30 cellular contexts compared by ENCODE assay signal in the genomic region with DNA sequence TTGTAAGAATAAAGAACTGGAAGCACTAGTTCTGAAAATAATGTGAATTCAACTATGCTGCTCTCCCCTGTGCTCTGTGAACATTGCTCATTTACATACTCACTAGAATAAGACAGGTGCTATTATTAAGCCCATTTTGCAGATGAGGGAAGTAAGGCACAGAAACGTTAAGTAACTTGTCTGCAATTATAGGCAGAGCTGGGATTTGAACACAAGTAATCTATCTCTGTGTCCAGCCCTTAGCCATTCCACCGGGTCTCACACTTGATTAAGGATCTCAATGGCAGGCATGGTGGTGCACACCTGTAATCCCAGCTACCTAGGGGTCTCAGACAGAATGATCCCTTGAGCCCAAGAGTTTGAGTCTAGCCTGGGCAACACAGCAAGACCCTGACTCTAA.
"Had no signal": no experiment of that assay in that cellular context is flagged by ENCODE, and none has a peak within 500 bp of the region (broad histone marks: within the 10 kb centered on the region; RNA-seq: fewer than 3 reads in every experiment).

No MANE protein-coding gene starts in this region.

- H3K9me3 ChIP-seq: adrenal gland, body of pancreas, esophagus muscularis mucosa, gastrocnemius medialis, heart right ventricle had no signal

- H3K27me3 Mint-ChIP-seq: activated B cell treated with CpG ODN at 0.5 μM for 24 hours; activated CD4-positive, alpha-beta memory T cell treated with anti-CD3 and anti-CD28 coated beads, Interleukin-2, amount 10 ng/mL, durations not matched to agents 7 days and 5 days; activated naive CD8-positive, alpha-beta T cell; activated T-cell treated with anti-CD3 and anti-CD28 coated beads, Interleukin-2, amount 50 U/mL, for 24 hours; T-helper 17 cell had no signal

- H3K4me3 Mint-ChIP-seq: activated B cell treated with CpG ODN at 0.5 μM for 24 hours; activated CD4-positive, alpha-beta memory T cell treated with anti-CD3 and anti-CD28 coated beads, Interleukin-2, amount 10 ng/mL, durations not matched to agents 7 days and 5 days; activated naive CD8-positive, alpha-beta T cell; activated T-cell treated with anti-CD3 and anti-CD28 coated beads, Interleukin-2, amount 50 U/mL, for 24 hours; activated T-cell treated with anti-CD3 and anti-CD28 coated beads, Interleukin-2, amount 50 U/mL, for 72 hours; effector memory CD8-positive, alpha-beta T cell; T-helper 17 cell; T-helper 2 cell treated with Interferon-gamma antibody and Interleukin-4, amounts not matched to agents 5 μg/mL and 100 μg/mL, for 36 hours had no signal

- H3K4me1 ChIP-seq: foreskin keratinocyte had no signal

- H3K27me3 ChIP-seq: adrenal gland, body of pancreas, esophagus muscularis mucosa, foreskin keratinocyte, gastrocnemius medialis, heart right ventricle had no signal

- H3K27ac Mint-ChIP-seq: activated B cell treated with CpG ODN at 0.5 μM for 24 hours; activated CD4-positive, alpha-beta memory T cell treated with anti-CD3 and anti-CD28 coated beads, Interleukin-2, amount 10 ng/mL, durations not matched to agents 7 days and 5 days; activated naive CD8-positive, alpha-beta T cell; activated T-cell treated with anti-CD3 and anti-CD28 coated beads, Interleukin-2, amount 50 U/mL, for 24 hours; activated T-cell treated with anti-CD3 and anti-CD28 coated beads, Interleukin-2, amount 50 U/mL, for 72 hours; effector memory CD8-positive, alpha-beta T cell; T-helper 17 cell; T-helper 2 cell treated with Interferon-gamma antibody and Interleukin-4, amounts not matched to agents 5 μg/mL and 100 μg/mL, for 36 hours had no signal

- H3K36me3 Mint-ChIP-seq: activated naive CD8-positive, alpha-beta T cell had no signal

- H3K4me3 ChIP-seq: adrenal gland, body of pancreas, esophagus muscularis mucosa, gastrocnemius medialis, heart right ventricle had no signal

- H3K27ac ChIP-seq: adrenal gland, body of pancreas, foreskin keratinocyte, gastrocnemius medialis, heart right ventricle, WERI-Rb-1 had no signal

- H3K9me3 Mint-ChIP-seq: activated B cell treated with CpG ODN at 0.5 μM for 24 hours; activated T-cell treated with anti-CD3 and anti-CD28 coated beads, Interleukin-2, amount 50 U/mL, for 24 hours; effector memory CD8-positive, alpha-beta T cell had no signal

- H3K36me3 ChIP-seq: adrenal gland, esophagus muscularis mucosa, gastrocnemius medialis, heart right ventricle, WERI-Rb-1 had no signal

- DNase-seq: activated B cell treated with CpG ODN at 0.5 μM for 24 hours; activated CD4-positive, alpha-beta memory T cell treated with anti-CD3 and anti-CD28 coated beads, Interleukin-2, amount 10 ng/mL, durations not matched to agents 7 days and 5 days; activated CD4-positive, alpha-beta T cell treated with anti-CD3 and anti-CD28 coated beads for 48 hours; activated CD4-positive, alpha-beta T cell treated with anti-CD3 and anti-CD28 coated beads, Interleukin-2, amount 50 U/mL, for 4 hours; activated CD8-positive, alpha-beta memory T cell treated with anti-CD3 and anti-CD28 coated beads, Interleukin-2, amount 50 U/mL, for 48 hours; activated gamma-delta T cell treated with Interleukin-2 at 50 U/mL for 16 hours; activated naive CD4-positive, alpha-beta T cell treated with anti-CD3 and anti-CD28 coated beads, Interleukin-2, amount 50 U/mL, for 16 hours; activated naive CD4-positive, alpha-beta T cell treated with Interleukin-2 at 50 U/mL for 16 hours; activated T-cell treated with anti-CD3 and anti-CD28 coated beads for 4 hours; activated T-cell treated with anti-CD3 and anti-CD28 coated beads, Interleukin-2, amount 50 U/mL, for 24 hours; activated T-cell treated with anti-CD3 and anti-CD28 coated beads, Interleukin-2, amount 50 U/mL, for 72 hours; adrenal gland; amygdala; aorta; body of pancreas; cortex of kidney; dermis blood vessel endothelial cell; effector CD4-positive, alpha-beta T cell; effector memory CD8-positive, alpha-beta T cell; foreskin keratinocyte; gastrocnemius medialis; heart right ventricle; T-helper 1 cell; T-helper 17 cell; T1000; WERI-Rb-1 had no signal

- ATAC-seq: activated CD4-positive, CD25-positive, alpha-beta regulatory T cell treated with anti-CD3 and anti-CD28 coated beads, Interleukin-2, amount 50 U/mL, for 24 hours; body of pancreas; effector memory CD8-positive, alpha-beta T cell; gastrocnemius medialis; heart right ventricle; T-helper 17 cell had no signal

- H3K4me1 Mint-ChIP-seq: activated CD4-positive, alpha-beta memory T cell treated with anti-CD3 and anti-CD28 coated beads, Interleukin-2, amount 10 ng/mL, durations not matched to agents 7 days and 5 days; T-helper 17 cell had no signal
